ENCODE assay signal across 8 cellular contexts in genomic region chr15:32718822-32719716, GRCh38. TPM values are rescaled to one million over a fixed set of nuclear protein-coding genes. Genes with fewer than 3 reads are reported as not detected.
A peak's percentile ranks its signal among the peaks of the same experiment; 100 is the strongest.
DNase-seq lines count a peak whose midpoint lies in the region; ATAC-seq and TF ChIP-seq lines count a peak whose summit lies in the region.

No MANE protein-coding gene starts in this region.

- intact Hi-C loops in naive thymus-derived CD4-positive, alpha-beta T cell (cut with micrococcal nuclease), result no loop called here

- no peak for ATAC-seq in effector memory CD8-positive, alpha-beta T cell (replicated peaks)
- peak; percentile 24 for ATAC-seq in naive thymus-derived CD4-positive, alpha-beta T cell
- no peak for ATAC-seq in GM21515 (IDR thresholded peaks at IDR 0.05; ENCODE audit: unreplicated experiment)

- H3K27me3 Mint-ChIP-seq in effector memory CD8-positive, alpha-beta T cell, result peaks cover 59 to 78% of the 10 kb centered on the region in 2 donors
- H3K27me3 Mint-ChIP-seq in naive thymus-derived CD4-positive, alpha-beta T cell, result peaks cover 56 to 86% (median 77%) of the 10 kb centered on the region in 5 donors

- H3K9me3 ChIP-seq in AG04450 (ENCODE audit: control insufficient read depth, insufficient read depth, low read length), result peaks cover 4% of the 10 kb centered on the region; the same call in 1 of the 2 replicates
- H3K9me3 ChIP-seq in naive thymus-derived CD4-positive, alpha-beta T cell (ENCODE audit: control insufficient read depth in 2 of 3, low read length in 3 of 3), result no peaks in the 10 kb centered on the region

- H3K4me1 Mint-ChIP-seq in effector memory CD8-positive, alpha-beta T cell (ENCODE audit: low read depth in 2 of 2), result peaks cover 7 to 10% of the 10 kb centered on the region in 2 donors
- peaks cover 15 to 34% (median 22%) of the 10 kb centered on the region in 7 donors for H3K4me1 Mint-ChIP-seq in naive thymus-derived CD4-positive, alpha-beta T cell

- TF ChIP-seq CTCF in AG04450 (IDR thresholded peaks at IDR 0.05; ENCODE audit: low read depth, low read length), result no peak

- peak overlapping the region; percentile 96 for H3K27ac ChIP-seq in AG04450 (ENCODE audit: low read depth, low read length)
- no peak overlapping the region for H3K27ac ChIP-seq in naive thymus-derived CD4-positive, alpha-beta T cell (ENCODE audit: low read depth, low read length)

- CTCF ChIA-PET in AG04450 (lab: Charles Lee), result no interaction called here
- CTCF ChIA-PET in naive thymus-derived CD4-positive, alpha-beta T cell (lab: Charles Lee), result no interaction called here

- H3K4me3 ChIP-seq in AG04450 (ENCODE audit: low read depth, low read length), result peak overlapping the region; percentile 92
- no peak overlapping the region for H3K4me3 ChIP-seq in naive thymus-derived CD4-positive, alpha-beta T cell (ENCODE audit: low read length)

- H3K4me3 Mint-ChIP-seq in effector memory CD8-positive, alpha-beta T cell, result peak overlapping the region; percentile 35 to 43
- peak overlapping the region; percentile 8 to 78 (median 37) for H3K4me3 Mint-ChIP-seq in naive thymus-derived CD4-positive, alpha-beta T cell

- peaks cover 0 to 2% of the 10 kb centered on the region in 2 donors for H3K9me3 Mint-ChIP-seq in effector memory CD8-positive, alpha-beta T cell
- H3K9me3 Mint-ChIP-seq in naive thymus-derived CD4-positive, alpha-beta T cell, result peaks cover 0 to 4% (median 0%) of the 10 kb centered on the region in 11 donors

- H3K36me3 Mint-ChIP-seq in effector memory CD8-positive, alpha-beta T cell (ENCODE audit: insufficient read depth), result no peaks in the 10 kb centered on the region
- H3K36me3 Mint-ChIP-seq in naive thymus-derived CD4-positive, alpha-beta T cell, result peaks cover 0 to 3% (median 0%) of the 10 kb centered on the region in 5 donors

- DNase-seq in AG04450 (ENCODE audit: low read depth, low spot score), result no peak
- peak; percentile 58 for DNase-seq in LHCN-M2 (ENCODE audit: low read depth)
- DNase-seq in effector memory CD8-positive, alpha-beta T cell, result no peak
- no peak for DNase-seq in naive thymus-derived CD4-positive, alpha-beta T cell
- no peak for DNase-seq in NCI-H510A (lab: John Stamatoyannopoulos, UW)
- DNase-seq in GM19238 (ENCODE audit: insufficient read length, low spot score), result no peak
- DNase-seq in A172 (ENCODE audit: low spot score), result no peak

- POLR2A ChIA-PET in AG04450 (lab: Yijun Ruan, JAX), result interaction anchor here (1.3 to 1.9 kb wide), 4 partner anchors 10 to 125 kb away, joined by 3 to 6 read pairs (median 4); no protein-coding TSS in a partner anchor
- POLR2A ChIA-PET in naive thymus-derived CD4-positive, alpha-beta T cell (lab: Charles Lee), result no interaction called here

- H3K4me1 ChIP-seq in naive thymus-derived CD4-positive, alpha-beta T cell (ENCODE audit: control insufficient read depth in 2 of 2, insufficient read depth in 2 of 2, low read length in 2 of 2), result no peaks in the 10 kb centered on the region

- H3K27me3 ChIP-seq in AG04450 (ENCODE audit: control insufficient read depth, insufficient read depth, low read length), result no peaks in the 10 kb centered on the region
- H3K27me3 ChIP-seq in naive thymus-derived CD4-positive, alpha-beta T cell (ENCODE audit: control insufficient read depth in 2 of 2, insufficient read depth in 2 of 2, low read length in 2 of 2), result peaks cover 0 to 4% of the 10 kb centered on the region in 2 donors

- H3K36me3 ChIP-seq in naive thymus-derived CD4-positive, alpha-beta T cell (ENCODE audit: control insufficient read depth in 2 of 3, insufficient read depth in 3 of 3, low read length in 3 of 3), result no peaks in the 10 kb centered on the region

- H3K27ac Mint-ChIP-seq in effector memory CD8-positive, alpha-beta T cell, result no peak overlapping the region
- no peak overlapping the region for H3K27ac Mint-ChIP-seq in naive thymus-derived CD4-positive, alpha-beta T cell

RNA-seq across cellular contexts. Expression of gene GREM1, which starts 1.3 kb away (rescaled TPM):
- polyA plus RNA-seq in AG04450 (2011; rRNA removed), result 2,326 and 2,858 TPM in 2 replicates
- polyA minus RNA-seq in AG04450 (2011; rRNA and poly(A)+ RNA removed), result 2,696 and 3,244 TPM in 2 replicates
- total RNA-seq in LHCN-M2 (2014; rRNA removed), result 123 and 138 TPM in 2 replicates
- 829 TPM for polyA plus RNA-seq in LHCN-M2 (2012)
- total RNA-seq in naive thymus-derived CD4-positive, alpha-beta T cell, result not detected
- polyA plus RNA-seq in naive thymus-derived CD4-positive, alpha-beta T cell, result not detected
- total RNA-seq in A172 (2014; rRNA removed; shearing (Covaris generic)), result not detected in 2 replicates

Comparison
In these comparisons a context has a peak if more than half of its experiments do, and no peak if none do; other contexts are left out.
1. RNA of gene GREM1, which starts 1.3 kb away (total RNA-seq): 123 to 138 TPM in LHCN-M2; not detected in naive thymus-derived CD4-positive, alpha-beta T cell and not detected in A172; every median in the first group is over 100 times any median in the second.